In genomic region chr17:27846808-27847307, GRCh38 we compare ENCODE assay signal across 10 cellular contexts. TPM values are rescaled to one million over a fixed set of nuclear protein-coding genes. Genes with fewer than 3 reads are reported as not detected.
DNase-seq lines count a peak whose midpoint lies in the region; ATAC-seq and TF ChIP-seq lines count a peak whose summit lies in the region.
"Not testable (repeated sequence)": the region's sequence is repeated elsewhere in the genome, so short reads cannot be mapped to it uniquely, and the experiment has no call there.
"Had no signal": no experiment of that assay in that cellular context is flagged by ENCODE, and none has a peak within 500 bp of the region (broad histone marks: within the 10 kb centered on the region; RNA-seq: fewer than 3 reads in every experiment).

No MANE protein-coding gene starts in this region.

- peak overlapping the region; percentile 39 to 87 (median 64) for H3K4me3 Mint-ChIP-seq in CD4-positive, CD25-positive, alpha-beta regulatory T cell
- H3K4me3 Mint-ChIP-seq in activated B cell treated with CpG ODN at 0.5 μM for 24 hours, result peak overlapping the region; percentile 80
- H3K4me3 Mint-ChIP-seq in activated CD8-positive, alpha-beta memory T cell treated with anti-CD3 and anti-CD28 coated beads, Interleukin-2, amount 10 ng/mL, durations not matched to agents 7 days and 5 days, result peak overlapping the region; percentile 71
- peak overlapping the region; percentile 57 for H3K4me3 Mint-ChIP-seq in activated naive CD4-positive, alpha-beta T cell treated with anti-CD3 and anti-CD28 coated beads, Interleukin-2, amount 10 ng/mL, durations not matched to agents 7 days and 5 days
- peak overlapping the region; percentile 63 for H3K4me3 Mint-ChIP-seq in dendritic cell treated with granulocyte-macrophage colony-stimulating factor and Interleukin-4, amounts not matched to agents 40 ng/mL and 50 ng/mL, for 4 days
- H3K4me3 Mint-ChIP-seq in naive thymus-derived CD4-positive, alpha-beta T cell, result peak overlapping the region; percentile 73 to 89 (median 80)
- peak overlapping the region; percentile 67 for H3K4me3 Mint-ChIP-seq in stimulated activated naive CD8-positive, alpha-beta T cell treated with anti-CD3 and anti-CD28 coated beads, Interleukin-15, Interleukin-2, amounts not matched to agents 100 ng/mL and 50 ng/mL, for 24 hours

- not testable (repeated sequence) for H3K9me3 Mint-ChIP-seq in CD4-positive, CD25-positive, alpha-beta regulatory T cell; activated B cell treated with CpG ODN at 0.5 μM for 24 hours; activated CD8-positive, alpha-beta memory T cell treated with anti-CD3 and anti-CD28 coated beads, Interleukin-2, amount 10 ng/mL, durations not matched to agents 7 days and 5 days (ENCODE audit: low read depth); activated naive CD4-positive, alpha-beta T cell treated with anti-CD3 and anti-CD28 coated beads, Interleukin-2, amount 10 ng/mL, durations not matched to agents 7 days and 5 days; dendritic cell treated with granulocyte-macrophage colony-stimulating factor and Interleukin-4, amounts not matched to agents 40 ng/mL and 50 ng/mL, for 4 days; naive thymus-derived CD4-positive, alpha-beta T cell; stimulated activated naive CD8-positive, alpha-beta T cell treated with anti-CD3 and anti-CD28 coated beads, Interleukin-15, Interleukin-2, amounts not matched to agents 100 ng/mL and 50 ng/mL, for 24 hours

- H3K9me3 ChIP-seq in CD4-positive, CD25-positive, alpha-beta regulatory T cell (ENCODE audit: control insufficient read depth in 2 of 2, low read length in 2 of 2); naive thymus-derived CD4-positive, alpha-beta T cell (ENCODE audit: control insufficient read depth in 2 of 3, low read length in 3 of 3): not testable (repeated sequence)

- POLR2A ChIA-PET in activated B cell treated with CpG ODN at 0.5 μM for 24 hours (lab: Charles Lee), result interaction anchor here (0.7 kb wide), 1 partner anchor 602 kb away, joined by 4 read pairs; no protein-coding TSS in a partner anchor
- POLR2A ChIA-PET in naive thymus-derived CD4-positive, alpha-beta T cell (lab: Charles Lee), result interaction anchor here (0.9 to 1.3 kb wide), 4 partner anchors 39 to 552 kb away, joined by 3 to 4 read pairs (median 4); partner anchors contain the start of genes LYRM9 and TNFAIP1

- H3K4me3 ChIP-seq in CD4-positive, CD25-positive, alpha-beta regulatory T cell (ENCODE audit: low read depth, low read length), result peak overlapping the region; percentile 56
- H3K4me3 ChIP-seq in Jurkat, Clone E6-1 (ENCODE audit: low read length), result peak overlapping the region; percentile 1; the same call in 1 of the 2 replicates
- peak overlapping the region; percentile 34 for H3K4me3 ChIP-seq in naive thymus-derived CD4-positive, alpha-beta T cell (ENCODE audit: low read length)

- H3K4me1 ChIP-seq in CD4-positive, CD25-positive, alpha-beta regulatory T cell (ENCODE audit: control insufficient read depth, insufficient read depth, low read length, poor library complexity, severe bottlenecking); naive thymus-derived CD4-positive, alpha-beta T cell (ENCODE audit: control insufficient read depth in 2 of 2, insufficient read depth in 2 of 2, low read length in 2 of 2): not testable (repeated sequence)

- not testable (repeated sequence) for H3K27ac ChIP-seq in CD4-positive, CD25-positive, alpha-beta regulatory T cell (ENCODE audit: insufficient read depth, low read length, poor library complexity, severe bottlenecking); naive thymus-derived CD4-positive, alpha-beta T cell (ENCODE audit: low read depth, low read length)

- H3K27me3 ChIP-seq in CD4-positive, CD25-positive, alpha-beta regulatory T cell (ENCODE audit: control insufficient read depth, insufficient read depth, low read length); naive thymus-derived CD4-positive, alpha-beta T cell (ENCODE audit: control insufficient read depth in 2 of 2, insufficient read depth in 2 of 2, low read length in 2 of 2): not testable (repeated sequence)

- CTCF ChIA-PET in activated B cell treated with CpG ODN at 0.5 μM for 24 hours (lab: Charles Lee), result interaction anchor here (1.1 kb wide), 1 partner anchor 39 kb away, joined by 3 read pairs; no protein-coding TSS in a partner anchor
- CTCF ChIA-PET in activated CD8-positive, alpha-beta memory T cell treated with anti-CD3 and anti-CD28 coated beads, Interleukin-2, amount 10 ng/mL, durations not matched to agents 7 days and 5 days (lab: Charles Lee), result interaction anchor here (1.0 to 2.4 kb wide), 11 partner anchors 10 to 556 kb away, joined by 3 to 13 read pairs (median 5); partner anchors contain the start of gene LYRM9
- CTCF ChIA-PET in activated naive CD4-positive, alpha-beta T cell treated with anti-CD3 and anti-CD28 coated beads, Interleukin-2, amount 10 ng/mL, durations not matched to agents 7 days and 5 days (lab: Charles Lee), result interaction anchor here (0.6 to 2.3 kb wide), 5 partner anchors 9 to 216 kb away, joined by 3 to 12 read pairs (median 4); no protein-coding TSS in a partner anchor
- CTCF ChIA-PET in naive thymus-derived CD4-positive, alpha-beta T cell (lab: Charles Lee), result interaction anchor here (0.7 kb wide), 1 partner anchor 46 kb away, joined by 3 read pairs; no protein-coding TSS in a partner anchor

- peaks cover 14% of the 10 kb centered on the region for H3K27me3 Mint-ChIP-seq in CD4-positive, CD25-positive, alpha-beta regulatory T cell
- H3K27me3 Mint-ChIP-seq in activated B cell treated with CpG ODN at 0.5 μM for 24 hours, result peaks cover 20% of the 10 kb centered on the region
- not testable (repeated sequence) for H3K27me3 Mint-ChIP-seq in activated CD8-positive, alpha-beta memory T cell treated with anti-CD3 and anti-CD28 coated beads, Interleukin-2, amount 10 ng/mL, durations not matched to agents 7 days and 5 days; dendritic cell treated with granulocyte-macrophage colony-stimulating factor and Interleukin-4, amounts not matched to agents 40 ng/mL and 50 ng/mL, for 4 days; stimulated activated naive CD8-positive, alpha-beta T cell treated with anti-CD3 and anti-CD28 coated beads, Interleukin-15, Interleukin-2, amounts not matched to agents 100 ng/mL and 50 ng/mL, for 24 hours
- H3K27me3 Mint-ChIP-seq in activated naive CD4-positive, alpha-beta T cell treated with anti-CD3 and anti-CD28 coated beads, Interleukin-2, amount 10 ng/mL, durations not matched to agents 7 days and 5 days, result peaks cover 18% of the 10 kb centered on the region
- peaks cover 0 to 12% (median 0%) of the 10 kb centered on the region in 5 donors for H3K27me3 Mint-ChIP-seq in naive thymus-derived CD4-positive, alpha-beta T cell

- not testable (repeated sequence) for DNase-seq in CD4-positive, CD25-positive, alpha-beta regulatory T cell; Jurkat, Clone E6-1 (ENCODE audit: low read depth, low spot score); activated B cell treated with CpG ODN at 0.5 μM for 24 hours; activated CD8-positive, alpha-beta memory T cell treated with anti-CD3 and anti-CD28 coated beads, Interleukin-2, amount 10 ng/mL, durations not matched to agents 7 days and 5 days; activated naive CD4-positive, alpha-beta T cell treated with anti-CD3 and anti-CD28 coated beads, Interleukin-2, amount 10 ng/mL, durations not matched to agents 7 days and 5 days; naive thymus-derived CD4-positive, alpha-beta T cell

- peaks cover 8 to 16% (median 14%) of the 10 kb centered on the region in 4 donors for H3K4me1 Mint-ChIP-seq in CD4-positive, CD25-positive, alpha-beta regulatory T cell
- peaks cover 15% of the 10 kb centered on the region for H3K4me1 Mint-ChIP-seq in activated B cell treated with CpG ODN at 0.5 μM for 24 hours
- H3K4me1 Mint-ChIP-seq in activated CD8-positive, alpha-beta memory T cell treated with anti-CD3 and anti-CD28 coated beads, Interleukin-2, amount 10 ng/mL, durations not matched to agents 7 days and 5 days, result peaks cover 30% of the 10 kb centered on the region
- peaks cover 29% of the 10 kb centered on the region for H3K4me1 Mint-ChIP-seq in activated naive CD4-positive, alpha-beta T cell treated with anti-CD3 and anti-CD28 coated beads, Interleukin-2, amount 10 ng/mL, durations not matched to agents 7 days and 5 days
- not testable (repeated sequence) for H3K4me1 Mint-ChIP-seq in dendritic cell treated with granulocyte-macrophage colony-stimulating factor and Interleukin-4, amounts not matched to agents 40 ng/mL and 50 ng/mL, for 4 days (ENCODE audit: low read depth)
- peaks cover 5 to 32% (median 29%) of the 10 kb centered on the region in 7 donors for H3K4me1 Mint-ChIP-seq in naive thymus-derived CD4-positive, alpha-beta T cell
- H3K4me1 Mint-ChIP-seq in stimulated activated naive CD8-positive, alpha-beta T cell treated with anti-CD3 and anti-CD28 coated beads, Interleukin-15, Interleukin-2, amounts not matched to agents 100 ng/mL and 50 ng/mL, for 24 hours (ENCODE audit: low read depth), result peaks cover 20% of the 10 kb centered on the region

- not testable (repeated sequence) for H3K36me3 Mint-ChIP-seq in CD4-positive, CD25-positive, alpha-beta regulatory T cell; activated B cell treated with CpG ODN at 0.5 μM for 24 hours (ENCODE audit: low read depth); activated CD8-positive, alpha-beta memory T cell treated with anti-CD3 and anti-CD28 coated beads, Interleukin-2, amount 10 ng/mL, durations not matched to agents 7 days and 5 days; activated naive CD4-positive, alpha-beta T cell treated with anti-CD3 and anti-CD28 coated beads, Interleukin-2, amount 10 ng/mL, durations not matched to agents 7 days and 5 days; dendritic cell treated with granulocyte-macrophage colony-stimulating factor and Interleukin-4, amounts not matched to agents 40 ng/mL and 50 ng/mL, for 4 days (ENCODE audit: low read depth); naive thymus-derived CD4-positive, alpha-beta T cell; stimulated activated naive CD8-positive, alpha-beta T cell treated with anti-CD3 and anti-CD28 coated beads, Interleukin-15, Interleukin-2, amounts not matched to agents 100 ng/mL and 50 ng/mL, for 24 hours (ENCODE audit: low read depth)

- TF ChIP-seq CTCF in activated B cell treated with CpG ODN at 0.5 μM for 24 hours (IDR thresholded peaks at IDR 0.05), result not testable (repeated sequence)

- peak overlapping the region; percentile 85 to 90 (median 86) for H3K27ac Mint-ChIP-seq in CD4-positive, CD25-positive, alpha-beta regulatory T cell
- H3K27ac Mint-ChIP-seq in activated B cell treated with CpG ODN at 0.5 μM for 24 hours; dendritic cell treated with granulocyte-macrophage colony-stimulating factor and Interleukin-4, amounts not matched to agents 40 ng/mL and 50 ng/mL, for 4 days: not testable (repeated sequence)
- peak overlapping the region; percentile 83 for H3K27ac Mint-ChIP-seq in activated CD8-positive, alpha-beta memory T cell treated with anti-CD3 and anti-CD28 coated beads, Interleukin-2, amount 10 ng/mL, durations not matched to agents 7 days and 5 days
- peak overlapping the region; percentile 82 for H3K27ac Mint-ChIP-seq in activated naive CD4-positive, alpha-beta T cell treated with anti-CD3 and anti-CD28 coated beads, Interleukin-2, amount 10 ng/mL, durations not matched to agents 7 days and 5 days
- H3K27ac Mint-ChIP-seq in naive thymus-derived CD4-positive, alpha-beta T cell, result peak overlapping the region; percentile 71 to 89 (median 86)
- peak overlapping the region; percentile 34 for H3K27ac Mint-ChIP-seq in stimulated activated naive CD8-positive, alpha-beta T cell treated with anti-CD3 and anti-CD28 coated beads, Interleukin-15, Interleukin-2, amounts not matched to agents 100 ng/mL and 50 ng/mL, for 24 hours

- intact Hi-C loops in activated B cell treated with CpG ODN at 0.5 μM for 24 hours (cut with micrococcal nuclease); dendritic cell treated with granulocyte-macrophage colony-stimulating factor and Interleukin-4, amounts not matched to agents 40 ng/mL and 50 ng/mL, for 4 days (cut with micrococcal nuclease): not testable (repeated sequence)
- intact Hi-C loops in naive thymus-derived CD4-positive, alpha-beta T cell (cut with micrococcal nuclease), result loop anchor here (1.0 to 2.0 kb wide), 2 partner anchors 39 to 42 kb away; no protein-coding TSS in a partner anchor

- H3K36me3 ChIP-seq in CD4-positive, CD25-positive, alpha-beta regulatory T cell (ENCODE audit: control insufficient read depth, insufficient read depth, low read length); naive thymus-derived CD4-positive, alpha-beta T cell (ENCODE audit: control insufficient read depth in 2 of 3, insufficient read depth in 3 of 3, low read length in 3 of 3): not testable (repeated sequence)

- ATAC-seq in CD4-positive, CD25-positive, alpha-beta regulatory T cell (ENCODE audit: low read depth in 2 of 2); activated B cell treated with CpG ODN at 0.5 μM for 24 hours (ENCODE audit: low read depth); naive thymus-derived CD4-positive, alpha-beta T cell: not testable (repeated sequence)
- ATAC-seq in activated CD8-positive, alpha-beta memory T cell treated with anti-CD3 and anti-CD28 coated beads, Interleukin-2, amount 10 ng/mL, durations not matched to agents 7 days and 5 days, result peak; percentile 22

RNA-seq across cellular contexts. Expression of gene LYRM9, which starts 46.3 kb away (rescaled TPM):
- 7.5 TPM for total RNA-seq in CD4-positive, CD25-positive, alpha-beta regulatory T cell
- polyA plus RNA-seq in CD4-positive, CD25-positive, alpha-beta regulatory T cell, result 10 to 100 TPM; 14.8 to 18.4 (median 15.9) TPM
- polyA plus RNA-seq in Jurkat, Clone E6-1 (2012; ENCODE audit: insufficient read depth, insufficient read length), result 5.0 TPM
- total RNA-seq in activated B cell treated with CpG ODN at 0.5 μM for 24 hours, result 7.2 and 7.5 TPM in 2 replicates
- 1 to 10 TPM; 1.7 to 5.1 TPM for total RNA-seq in activated CD8-positive, alpha-beta memory T cell treated with anti-CD3 and anti-CD28 coated beads, Interleukin-2, amount 10 ng/mL, durations not matched to agents 7 days and 5 days
- 10 to 100 TPM in 4 of 5 experiments, 1 to 10 TPM in 1; 4.2 to 24.5 (median 14.0) TPM for total RNA-seq in naive thymus-derived CD4-positive, alpha-beta T cell
- 10 to 100 TPM; 18.3 to 33.0 TPM for polyA plus RNA-seq in naive thymus-derived CD4-positive, alpha-beta T cell

RNA-seq across cellular contexts. Expression of gene NOS2, which starts 46.5 kb away (rescaled TPM):
- total RNA-seq in CD4-positive, CD25-positive, alpha-beta regulatory T cell, result 0.15 TPM
- not detected for polyA plus RNA-seq in CD4-positive, CD25-positive, alpha-beta regulatory T cell
- polyA plus RNA-seq in Jurkat, Clone E6-1 (2012; ENCODE audit: insufficient read depth, insufficient read length), result not detected
- total RNA-seq in activated B cell treated with CpG ODN at 0.5 μM for 24 hours, result not detected in 2 replicates
- total RNA-seq in activated CD8-positive, alpha-beta memory T cell treated with anti-CD3 and anti-CD28 coated beads, Interleukin-2, amount 10 ng/mL, durations not matched to agents 7 days and 5 days, result under 1 TPM in 1 of 2 experiments, not detected in 1; 0.06 TPM
- under 1 TPM in 3 of 5 experiments, not detected in 2; 0.11 to 0.30 (median 0.16) TPM for total RNA-seq in naive thymus-derived CD4-positive, alpha-beta T cell
- not detected for polyA plus RNA-seq in naive thymus-derived CD4-positive, alpha-beta T cell
- total RNA-seq: GM23248, PC-3 had no signal
- polyA plus RNA-seq: GM23248 had no signal

Comparison
In these comparisons a context has a peak if more than half of its experiments do, and no peak if none do; other contexts are left out.
1. H3K4me3 ChIP-seq: peak in every context shown above with its lines; median percentile 56 in CD4-positive, CD25-positive, alpha-beta regulatory T cell; 34 in naive thymus-derived CD4-positive, alpha-beta T cell; 1 in Jurkat, Clone E6-1.